ENCODE assay signal across 1 cellular context in the genomic region with DNA sequence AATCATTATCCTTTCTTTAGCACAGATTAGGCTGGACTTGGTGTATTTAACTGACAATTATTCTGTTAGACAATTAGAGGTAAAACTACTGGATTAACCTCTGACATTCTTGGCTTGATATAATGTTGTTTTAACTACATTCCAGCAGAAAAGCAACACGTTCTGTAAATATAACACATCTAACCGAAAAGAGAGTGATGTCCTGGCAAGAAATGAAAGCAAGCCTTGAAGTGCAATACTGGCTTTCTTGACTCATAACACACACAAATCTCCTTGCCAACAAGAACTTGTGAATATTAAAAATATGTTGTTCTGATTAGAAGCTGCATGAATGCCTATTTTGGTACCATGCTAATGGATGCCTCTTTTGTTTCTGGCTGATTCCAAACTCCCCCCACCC.
TF ChIP-seq lines count a peak whose summit lies in the region.

No MANE protein-coding gene starts in this region.

TF ChIP-seq in GM23338, 12 proteins besides CTCF, POLR2A, EP300 and RAD21 (continued from another document):
- TF ChIP-seq, protein P1, sequence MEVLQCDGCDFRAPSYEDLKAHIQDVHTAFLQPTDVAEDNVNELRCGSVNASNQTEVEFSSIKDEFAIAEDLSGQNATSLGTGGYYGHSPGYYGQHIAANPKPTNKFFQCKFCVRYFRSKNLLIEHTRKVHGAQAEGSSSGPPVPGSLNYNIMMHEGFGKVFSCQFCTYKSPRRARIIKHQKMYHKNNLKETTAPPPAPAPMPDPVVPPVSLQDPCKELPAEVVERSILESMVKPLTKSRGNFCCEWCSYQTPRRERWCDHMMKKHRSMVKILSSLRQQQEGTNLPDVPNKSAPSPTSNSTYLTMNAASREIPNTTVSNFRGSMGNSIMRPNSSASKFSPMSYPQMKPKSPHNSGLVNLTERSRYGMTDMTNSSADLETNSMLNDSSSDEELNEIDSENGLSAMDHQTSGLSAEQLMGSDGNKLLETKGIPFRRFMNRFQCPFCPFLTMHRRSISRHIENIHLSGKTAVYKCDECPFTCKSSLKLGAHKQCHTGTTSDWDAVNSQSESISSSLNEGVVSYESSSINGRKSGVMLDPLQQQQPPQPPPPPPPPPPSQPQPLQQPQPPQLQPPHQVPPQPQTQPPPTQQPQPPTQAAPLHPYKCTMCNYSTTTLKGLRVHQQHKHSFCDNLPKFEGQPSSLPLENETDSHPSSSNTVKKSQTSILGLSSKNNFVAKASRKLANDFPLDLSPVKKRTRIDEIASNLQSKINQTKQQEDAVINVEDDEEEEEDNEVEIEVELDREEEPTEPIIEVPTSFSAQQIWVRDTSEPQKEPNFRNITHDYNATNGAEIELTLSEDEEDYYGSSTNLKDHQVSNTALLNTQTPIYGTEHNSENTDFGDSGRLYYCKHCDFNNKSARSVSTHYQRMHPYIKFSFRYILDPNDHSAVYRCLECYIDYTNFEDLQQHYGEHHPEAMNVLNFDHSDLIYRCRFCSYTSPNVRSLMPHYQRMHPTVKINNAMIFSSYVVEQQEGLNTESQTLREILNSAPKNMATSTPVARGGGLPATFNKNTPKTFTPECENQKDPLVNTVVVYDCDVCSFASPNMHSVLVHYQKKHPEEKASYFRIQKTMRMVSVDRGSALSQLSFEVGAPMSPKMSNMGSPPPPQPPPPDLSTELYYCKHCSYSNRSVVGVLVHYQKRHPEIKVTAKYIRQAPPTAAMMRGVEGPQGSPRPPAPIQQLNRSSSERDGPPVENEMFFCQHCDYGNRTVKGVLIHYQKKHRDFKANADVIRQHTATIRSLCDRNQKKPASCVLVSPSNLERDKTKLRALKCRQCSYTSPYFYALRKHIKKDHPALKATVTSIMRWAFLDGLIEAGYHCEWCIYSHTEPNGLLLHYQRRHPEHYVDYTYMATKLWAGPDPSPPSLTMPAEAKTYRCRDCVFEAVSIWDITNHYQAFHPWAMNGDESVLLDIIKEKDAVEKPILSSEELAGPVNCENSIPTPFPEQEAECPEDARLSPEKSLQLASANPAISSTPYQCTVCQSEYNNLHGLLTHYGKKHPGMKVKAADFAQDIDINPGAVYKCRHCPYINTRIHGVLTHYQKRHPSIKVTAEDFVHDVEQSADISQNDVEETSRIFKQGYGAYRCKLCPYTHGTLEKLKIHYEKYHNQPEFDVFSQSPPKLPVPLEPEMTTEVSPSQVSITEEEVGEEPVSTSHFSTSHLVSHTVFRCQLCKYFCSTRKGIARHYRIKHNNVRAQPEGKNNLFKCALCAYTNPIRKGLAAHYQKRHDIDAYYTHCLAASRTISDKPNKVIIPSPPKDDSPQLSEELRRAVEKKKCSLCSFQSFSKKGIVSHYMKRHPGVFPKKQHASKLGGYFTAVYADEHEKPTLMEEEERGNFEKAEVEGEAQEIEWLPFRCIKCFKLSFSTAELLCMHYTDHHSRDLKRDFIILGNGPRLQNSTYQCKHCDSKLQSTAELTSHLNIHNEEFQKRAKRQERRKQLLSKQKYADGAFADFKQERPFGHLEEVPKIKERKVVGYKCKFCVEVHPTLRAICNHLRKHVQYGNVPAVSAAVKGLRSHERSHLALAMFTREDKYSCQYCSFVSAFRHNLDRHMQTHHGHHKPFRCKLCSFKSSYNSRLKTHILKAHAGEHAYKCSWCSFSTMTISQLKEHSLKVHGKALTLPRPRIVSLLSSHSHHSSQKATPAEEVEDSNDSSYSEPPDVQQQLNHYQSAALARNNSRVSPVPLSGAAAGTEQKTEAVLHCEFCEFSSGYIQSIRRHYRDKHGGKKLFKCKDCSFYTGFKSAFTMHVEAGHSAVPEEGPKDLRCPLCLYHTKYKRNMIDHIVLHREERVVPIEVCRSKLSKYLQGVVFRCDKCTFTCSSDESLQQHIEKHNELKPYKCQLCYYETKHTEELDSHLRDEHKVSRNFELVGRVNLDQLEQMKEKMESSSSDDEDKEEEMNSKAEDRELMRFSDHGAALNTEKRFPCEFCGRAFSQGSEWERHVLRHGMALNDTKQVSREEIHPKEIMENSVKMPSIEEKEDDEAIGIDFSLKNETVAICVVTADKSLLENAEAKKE (CRISPR knock-in tag; IDR thresholded peaks at IDR 0.05), result no peak
- TF ChIP-seq, protein P2, sequence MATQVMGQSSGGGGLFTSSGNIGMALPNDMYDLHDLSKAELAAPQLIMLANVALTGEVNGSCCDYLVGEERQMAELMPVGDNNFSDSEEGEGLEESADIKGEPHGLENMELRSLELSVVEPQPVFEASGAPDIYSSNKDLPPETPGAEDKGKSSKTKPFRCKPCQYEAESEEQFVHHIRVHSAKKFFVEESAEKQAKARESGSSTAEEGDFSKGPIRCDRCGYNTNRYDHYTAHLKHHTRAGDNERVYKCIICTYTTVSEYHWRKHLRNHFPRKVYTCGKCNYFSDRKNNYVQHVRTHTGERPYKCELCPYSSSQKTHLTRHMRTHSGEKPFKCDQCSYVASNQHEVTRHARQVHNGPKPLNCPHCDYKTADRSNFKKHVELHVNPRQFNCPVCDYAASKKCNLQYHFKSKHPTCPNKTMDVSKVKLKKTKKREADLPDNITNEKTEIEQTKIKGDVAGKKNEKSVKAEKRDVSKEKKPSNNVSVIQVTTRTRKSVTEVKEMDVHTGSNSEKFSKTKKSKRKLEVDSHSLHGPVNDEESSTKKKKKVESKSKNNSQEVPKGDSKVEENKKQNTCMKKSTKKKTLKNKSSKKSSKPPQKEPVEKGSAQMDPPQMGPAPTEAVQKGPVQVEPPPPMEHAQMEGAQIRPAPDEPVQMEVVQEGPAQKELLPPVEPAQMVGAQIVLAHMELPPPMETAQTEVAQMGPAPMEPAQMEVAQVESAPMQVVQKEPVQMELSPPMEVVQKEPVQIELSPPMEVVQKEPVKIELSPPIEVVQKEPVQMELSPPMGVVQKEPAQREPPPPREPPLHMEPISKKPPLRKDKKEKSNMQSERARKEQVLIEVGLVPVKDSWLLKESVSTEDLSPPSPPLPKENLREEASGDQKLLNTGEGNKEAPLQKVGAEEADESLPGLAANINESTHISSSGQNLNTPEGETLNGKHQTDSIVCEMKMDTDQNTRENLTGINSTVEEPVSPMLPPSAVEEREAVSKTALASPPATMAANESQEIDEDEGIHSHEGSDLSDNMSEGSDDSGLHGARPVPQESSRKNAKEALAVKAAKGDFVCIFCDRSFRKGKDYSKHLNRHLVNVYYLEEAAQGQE (IDR thresholded peaks at IDR 0.05; ENCODE audit: unreplicated experiment), result no peak
- no peak for TF ChIP-seq ZNF114 (CRISPR knock-in tag; IDR thresholded peaks at IDR 0.05)
- no peak for TF ChIP-seq ZNF331 (CRISPR knock-in tag; IDR thresholded peaks at IDR 0.05; ENCODE audit: low read depth)
- TF ChIP-seq EZH2phosphoT487 (IDR thresholded peaks at IDR 0.05; ENCODE audit: unreplicated experiment), result no peak
- TF ChIP-seq, protein P3, sequence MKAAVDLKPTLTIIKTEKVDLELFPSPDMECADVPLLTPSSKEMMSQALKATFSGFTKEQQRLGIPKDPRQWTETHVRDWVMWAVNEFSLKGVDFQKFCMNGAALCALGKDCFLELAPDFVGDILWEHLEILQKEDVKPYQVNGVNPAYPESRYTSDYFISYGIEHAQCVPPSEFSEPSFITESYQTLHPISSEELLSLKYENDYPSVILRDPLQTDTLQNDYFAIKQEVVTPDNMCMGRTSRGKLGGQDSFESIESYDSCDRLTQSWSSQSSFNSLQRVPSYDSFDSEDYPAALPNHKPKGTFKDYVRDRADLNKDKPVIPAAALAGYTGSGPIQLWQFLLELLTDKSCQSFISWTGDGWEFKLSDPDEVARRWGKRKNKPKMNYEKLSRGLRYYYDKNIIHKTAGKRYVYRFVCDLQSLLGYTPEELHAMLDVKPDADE (IDR thresholded peaks at IDR 0.05), result no peak
- no peak for TF ChIP-seq JUNB (IDR thresholded peaks at IDR 0.05; ENCODE audit: unreplicated experiment)
- TF ChIP-seq NANOG (IDR thresholded peaks at IDR 0.05; ENCODE audit: borderline replicate concordance), result no peak
- no peak for TF ChIP-seq POLR2AphosphoS5 (IDR thresholded peaks at IDR 0.05; ENCODE audit: low read depth)
- TF ChIP-seq EZH2 (IDR thresholded peaks at IDR 0.05; ENCODE audit: low read depth, unreplicated experiment), result no peak
- no peak for TF ChIP-seq STAT1 (IDR thresholded peaks at IDR 0.05; ENCODE audit: unreplicated experiment)
